Comparison of ENCODE assay signal across 8 cellular contexts in genomic region chr16:71807905-71808592, GRCh38. TPM values are rescaled to one million over a fixed set of nuclear protein-coding genes. Genes with fewer than 3 reads are reported as not detected.
DNase-seq lines count a peak whose midpoint lies in the region; ATAC-seq lines count a peak whose summit lies in the region.

No MANE protein-coding gene starts in this region.

- H4K5ac ChIP-seq in mesendoderm (ENCODE audit: low read length) = no peak overlapping the region

- no CpG with 5 or more reads among the region's 44 CpGs for WGBS in mesendoderm (ENCODE audit: extremely low coverage, insufficient coverage, low lambda C conversion rate)

- peak overlapping the region; percentile 99 for H3K56ac ChIP-seq in mesendoderm (ENCODE audit: low read length)

- H3K4me2 ChIP-seq in mesendoderm (ENCODE audit: low read length) = peak overlapping the region; percentile 53

- peaks cover 6% of the 10 kb centered on the region for H3K79me1 ChIP-seq in mesendoderm (ENCODE audit: low read length)

- peak overlapping the region; percentile 62 for H3K18ac ChIP-seq in mesendoderm (ENCODE audit: low read length)

- H2AK5ac ChIP-seq in mesendoderm (ENCODE audit: low read length) = no peak overlapping the region

- peaks cover 10% of the 10 kb centered on the region for H3K36me3 Mint-ChIP-seq in T-helper 1 cell treated with Interleukin-12 subunit alpha and Interleukin-12 subunit beta and Interleukin-4 antibody, amounts not matched to agents 30 μg/mL and 1 μg/mL, for 36 hours (ENCODE audit: low read depth)

- H2BK5ac ChIP-seq in mesendoderm (ENCODE audit: low read length) = no peak overlapping the region

- H3K9me3 ChIP-seq in duodenal mucosa (ENCODE audit: control insufficient read depth in 1 of 2, low read length in 2 of 2) = no peaks in the 10 kb centered on the region

- peak overlapping the region; percentile 90 for H3K27ac Mint-ChIP-seq in T-helper 1 cell treated with Interleukin-12 subunit alpha and Interleukin-12 subunit beta and Interleukin-4 antibody, amounts not matched to agents 30 μg/mL and 1 μg/mL, for 36 hours

- H3K27me3 ChIP-seq in duodenal mucosa (ENCODE audit: control insufficient read depth in 1 of 2, insufficient read depth in 2 of 2, low read length in 2 of 2) (no peaks in the 10 kb centered on the region), mesendoderm (ENCODE audit: insufficient read depth, low read length, poor library complexity) (no peaks in the 10 kb centered on the region)

- H3K9me3 Mint-ChIP-seq in T-helper 1 cell treated with Interleukin-12 subunit alpha and Interleukin-12 subunit beta and Interleukin-4 antibody, amounts not matched to agents 30 μg/mL and 1 μg/mL, for 36 hours = no peaks in the 10 kb centered on the region

- H3K27ac ChIP-seq in duodenal mucosa (ENCODE audit: low read depth, low read length) = peak overlapping the region; percentile 100
- peak overlapping the region; percentile 65 for H3K27ac ChIP-seq in mesendoderm (ENCODE audit: low read depth, low read length)

- peaks cover 10 to 15% of the 10 kb centered on the region in 2 donors for H3K4me1 ChIP-seq in duodenal mucosa (ENCODE audit: control insufficient read depth in 1 of 2, insufficient read depth in 2 of 2, low read length in 2 of 2)
- H3K4me1 ChIP-seq in mesendoderm (ENCODE audit: control insufficient read depth, low read depth, low read length) = peaks cover 2% of the 10 kb centered on the region

- peak overlapping the region; percentile 93 for H3K4me3 Mint-ChIP-seq in T-helper 1 cell treated with Interleukin-12 subunit alpha and Interleukin-12 subunit beta and Interleukin-4 antibody, amounts not matched to agents 30 μg/mL and 1 μg/mL, for 36 hours

- no peak overlapping the region for H2BK15ac ChIP-seq in mesendoderm (replicated peaks; ENCODE audit: low read depth)

- peak; percentile 28 for DNase-seq in AG08395 (ENCODE audit: low spot score)
- peak; percentile 39 for DNase-seq in mesendoderm
- DNase-seq in stimulated activated naive CD8-positive, alpha-beta T cell treated with anti-CD3 and anti-CD28 coated beads, Interleukin-15, Interleukin-2, amounts not matched to agents 100 U/mL and 50 U/mL, for 24 hours = peak; percentile 63
- no peak for DNase-seq in midbrain (lab: John Stamatoyannopoulos, UW)

- no peak overlapping the region for H4K8ac ChIP-seq in mesendoderm (ENCODE audit: low read depth, low read length)

- peak overlapping the region; percentile 48 for H3K23ac ChIP-seq in mesendoderm (ENCODE audit: low read length)

- no peak overlapping the region for H2BK120ac ChIP-seq in mesendoderm (ENCODE audit: low read depth, low read length)

- H3K27me3 Mint-ChIP-seq in T-helper 1 cell treated with Interleukin-12 subunit alpha and Interleukin-12 subunit beta and Interleukin-4 antibody, amounts not matched to agents 30 μg/mL and 1 μg/mL, for 36 hours (ENCODE audit: low read depth) = no peaks in the 10 kb centered on the region

- peaks cover 17% of the 10 kb centered on the region for H3K4me1 Mint-ChIP-seq in T-helper 1 cell treated with Interleukin-12 subunit alpha and Interleukin-12 subunit beta and Interleukin-4 antibody, amounts not matched to agents 30 μg/mL and 1 μg/mL, for 36 hours (ENCODE audit: low read depth)

- H3K36me3 ChIP-seq in duodenal mucosa (ENCODE audit: control insufficient read depth in 1 of 2, insufficient read depth in 2 of 2, low read length in 2 of 2) (peaks cover 0 to 3% of the 10 kb centered on the region in 2 donors), mesendoderm (ENCODE audit: control insufficient read depth, insufficient read depth, low read length) (no peaks in the 10 kb centered on the region)

- peak overlapping the region; percentile 91 for H3K4ac ChIP-seq in mesendoderm (ENCODE audit: low read depth, low read length)

- H3K4me3 ChIP-seq in duodenal mucosa (ENCODE audit: low read depth in 1 of 2, low read length in 2 of 2) (peak overlapping the region; percentile 89 to 95), mesendoderm (ENCODE audit: low read length) (peak overlapping the region; percentile 93)

- ATAC-seq in GM18873 (IDR thresholded peaks at IDR 0.05; ENCODE audit: low FRiP score, unreplicated experiment) (peak; percentile 24), HG03159 (IDR thresholded peaks at IDR 0.05; ENCODE audit: unreplicated experiment) (peak; percentile 21)
- peak; percentile 39 for ATAC-seq in stimulated activated naive CD8-positive, alpha-beta T cell treated with anti-CD3 and anti-CD28 coated beads, Interleukin-15, Interleukin-2, amounts not matched to agents 100 U/mL and 50 U/mL, for 24 hours

- H3K9ac ChIP-seq in duodenal mucosa (ENCODE audit: low read depth in 1 of 2, low read length in 2 of 2) (peak overlapping the region; percentile 87 to 99), mesendoderm (ENCODE audit: low read length) (peak overlapping the region; percentile 96)

- peaks cover 40% of the 10 kb centered on the region for H3K79me2 ChIP-seq in mesendoderm (ENCODE audit: control insufficient read depth, insufficient read depth, low read length)

RNA-seq across cellular contexts. Expression of gene AP1G1, which starts 0.6 kb away (rescaled TPM):
- 39.1 TPM for polyA plus RNA-seq in mesendoderm (2013, experiment 1 of 2)
- 38.6 TPM for polyA plus RNA-seq in mesendoderm (2013, experiment 2 of 2)

RNA-seq across cellular contexts. Expression of gene ATXN1L, which starts 37.7 kb away (rescaled TPM):
- polyA plus RNA-seq in mesendoderm (2013, experiment 1 of 2) = 11.1 TPM
- polyA plus RNA-seq in mesendoderm (2013, experiment 2 of 2) = 10.8 TPM
